In the genomic region with DNA sequence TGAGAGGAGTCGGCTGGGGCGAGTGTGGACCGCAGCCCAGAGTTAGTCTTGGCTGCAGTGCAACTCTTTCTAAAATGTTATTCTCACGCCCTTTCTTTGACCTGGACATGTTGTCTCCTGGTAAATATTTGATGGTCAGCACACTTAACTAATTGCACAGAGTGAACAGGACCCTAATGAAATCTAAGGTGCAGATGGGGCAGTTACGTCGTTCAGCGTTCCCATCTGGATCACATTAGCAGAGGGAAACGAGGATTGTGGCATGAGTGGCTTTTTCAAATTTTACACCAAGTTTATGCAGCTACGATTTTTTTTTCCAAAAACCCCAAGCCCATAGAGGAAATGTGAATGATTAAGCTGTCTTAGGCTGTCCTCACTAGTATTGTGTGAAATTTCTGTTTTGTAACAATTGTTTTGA, we compare ENCODE assay signal across 8 cellular contexts. TPM values are rescaled to one million over a fixed set of nuclear protein-coding genes. Genes with fewer than 3 reads are reported as not detected.
DNase-seq lines count a peak whose midpoint lies in the region; ATAC-seq, FAIRE-seq and TF ChIP-seq lines count a peak whose summit lies in the region.

No MANE protein-coding gene starts in this region.

- H3K4me3 Mint-ChIP-seq in naive thymus-derived CD8-positive, alpha-beta T cell = peak overlapping the region; percentile 97 to 100 (median 100)

- DNase-seq in NB4 (ENCODE audit: low read depth) (no peak), anterior cingulate cortex (lab: John Stamatoyannopoulos, UW) (no peak), frontal cortex (ENCODE audit: low spot score in 2 of 2) (no peak), GM13976 (ENCODE audit: low spot score) (no peak)
- DNase-seq in naive thymus-derived CD8-positive, alpha-beta T cell = no peak
- no peak for DNase-seq in stimulated activated CD4-positive, alpha-beta T cell treated with anti-CD3 and anti-CD28 coated beads, Interleukin-2, amount 100 ng/mL, for 48 hours

- H3K36me3 ChIP-seq in BLaER1 (0 out of 2 replicates have a peak, but pooled peaks cover 1% of the 10 kb centered on the region), duodenal mucosa (ENCODE audit: control insufficient read depth in 1 of 2, insufficient read depth in 2 of 2, low read length in 2 of 2) (no peaks in the 10 kb centered on the region)

- in situ Hi-C loops in GM13976 (cut with MboI; ENCODE audit: low sequenced_read_pairs, unreplicated experiment) = no loop called here

- H3K27me3 ChIP-seq in BLaER1 (no peaks in the 10 kb centered on the region), duodenal mucosa (ENCODE audit: control insufficient read depth in 1 of 2, insufficient read depth in 2 of 2, low read length in 2 of 2) (no peaks in the 10 kb centered on the region)

- H3K4me2 ChIP-seq in BLaER1 = peak overlapping the region; percentile 95

- ATAC-seq in naive thymus-derived CD8-positive, alpha-beta T cell = no peak

- H3K4me3 ChIP-seq in BLaER1 = peak overlapping the region; percentile 99
- peak overlapping the region; percentile 91 for H3K4me3 ChIP-seq in NB4 (ENCODE audit: low read depth, low read length)
- H3K4me3 ChIP-seq in duodenal mucosa (ENCODE audit: low read depth in 1 of 2, low read length in 2 of 2) = peak overlapping the region; percentile 93 to 97

- H3K9ac ChIP-seq in BLaER1 = peak overlapping the region; percentile 83
- H3K9ac ChIP-seq in duodenal mucosa (ENCODE audit: low read depth in 1 of 2, low read length in 2 of 2) = peak overlapping the region; percentile 72 to 83

- TF ChIP-seq CTCF in NB4 (IDR thresholded peaks at IDR 0.05; ENCODE audit: low read depth, low read length) (no peak), GM13976 (IDR thresholded peaks at IDR 0.05; ENCODE audit: borderline replicate concordance, control extremely low read depth, extremely low read depth, insufficient read depth, missing control alignments) (no peak)

- H3K4me1 Mint-ChIP-seq in naive thymus-derived CD8-positive, alpha-beta T cell = peaks cover 33 to 74% (median 68%) of the 10 kb centered on the region in 4 donors

- TF ChIP-seq POLR2A in NB4 (IDR thresholded peaks at IDR 0.05; ENCODE audit: extremely low read depth, insufficient read length) = no peak

- peaks cover 0 to 4% (median 0%) of the 10 kb centered on the region in 3 donors for H3K36me3 Mint-ChIP-seq in naive thymus-derived CD8-positive, alpha-beta T cell

- H3K27ac ChIP-seq in BLaER1 (peak overlapping the region; percentile 79), duodenal mucosa (ENCODE audit: low read depth, low read length) (peak overlapping the region; percentile 83)

- H4K20me1 ChIP-seq in BLaER1 = peaks cover 82% of the 10 kb centered on the region

- peaks cover 30% of the 10 kb centered on the region for H3K4me1 ChIP-seq in BLaER1
- peaks cover 18 to 21% of the 10 kb centered on the region in 2 donors for H3K4me1 ChIP-seq in duodenal mucosa (ENCODE audit: control insufficient read depth in 1 of 2, insufficient read depth in 2 of 2, low read length in 2 of 2)

- H3K9me3 Mint-ChIP-seq in naive thymus-derived CD8-positive, alpha-beta T cell = peaks cover 0 to 2% (median 0%) of the 10 kb centered on the region in 9 donors

- POLR2A ChIA-PET in naive thymus-derived CD8-positive, alpha-beta T cell (lab: Charles Lee) = interaction anchor here (1.0 to 2.1 kb wide), 8 partner anchors 14 to 144 kb away, joined by 3 to 10 read pairs (median 4); a partner anchor contains a TSS

- FAIRE-seq in frontal cortex (lab: Jason Lieb, UNC) = no peak

- H3K27ac Mint-ChIP-seq in naive thymus-derived CD8-positive, alpha-beta T cell = peak overlapping the region; percentile 94 to 98 (median 98)

- no peaks in the 10 kb centered on the region for H3K9me3 ChIP-seq in BLaER1
- no peaks in the 10 kb centered on the region for H3K9me3 ChIP-seq in duodenal mucosa (ENCODE audit: control insufficient read depth in 1 of 2, low read length in 2 of 2)

- no peaks in the 10 kb centered on the region for H3K27me3 Mint-ChIP-seq in naive thymus-derived CD8-positive, alpha-beta T cell

RNA-seq across cellular contexts. Expression of a gene that starts 0.5 kb away (rescaled TPM):
- 1 to 10 TPM; 8.2 to 8.5 TPM for total RNA-seq in naive thymus-derived CD8-positive, alpha-beta T cell
- 10 to 100 TPM in 2 of 3 donors, 1 to 10 TPM in 1; 7.8 to 11.1 (median 10.4) TPM for polyA plus RNA-seq in naive thymus-derived CD8-positive, alpha-beta T cell
- 19.2 TPM for total RNA-seq in frontal cortex

RNA-seq across cellular contexts. Expression of a gene that starts 0.9 kb away (rescaled TPM):
- 10 to 100 TPM; 23.1 to 24.9 TPM for total RNA-seq in naive thymus-derived CD8-positive, alpha-beta T cell
- polyA plus RNA-seq in naive thymus-derived CD8-positive, alpha-beta T cell = 10 to 100 TPM; 20.3 to 25.8 (median 23.9) TPM
- 113 TPM for total RNA-seq in frontal cortex
